In the genomic region with DNA sequence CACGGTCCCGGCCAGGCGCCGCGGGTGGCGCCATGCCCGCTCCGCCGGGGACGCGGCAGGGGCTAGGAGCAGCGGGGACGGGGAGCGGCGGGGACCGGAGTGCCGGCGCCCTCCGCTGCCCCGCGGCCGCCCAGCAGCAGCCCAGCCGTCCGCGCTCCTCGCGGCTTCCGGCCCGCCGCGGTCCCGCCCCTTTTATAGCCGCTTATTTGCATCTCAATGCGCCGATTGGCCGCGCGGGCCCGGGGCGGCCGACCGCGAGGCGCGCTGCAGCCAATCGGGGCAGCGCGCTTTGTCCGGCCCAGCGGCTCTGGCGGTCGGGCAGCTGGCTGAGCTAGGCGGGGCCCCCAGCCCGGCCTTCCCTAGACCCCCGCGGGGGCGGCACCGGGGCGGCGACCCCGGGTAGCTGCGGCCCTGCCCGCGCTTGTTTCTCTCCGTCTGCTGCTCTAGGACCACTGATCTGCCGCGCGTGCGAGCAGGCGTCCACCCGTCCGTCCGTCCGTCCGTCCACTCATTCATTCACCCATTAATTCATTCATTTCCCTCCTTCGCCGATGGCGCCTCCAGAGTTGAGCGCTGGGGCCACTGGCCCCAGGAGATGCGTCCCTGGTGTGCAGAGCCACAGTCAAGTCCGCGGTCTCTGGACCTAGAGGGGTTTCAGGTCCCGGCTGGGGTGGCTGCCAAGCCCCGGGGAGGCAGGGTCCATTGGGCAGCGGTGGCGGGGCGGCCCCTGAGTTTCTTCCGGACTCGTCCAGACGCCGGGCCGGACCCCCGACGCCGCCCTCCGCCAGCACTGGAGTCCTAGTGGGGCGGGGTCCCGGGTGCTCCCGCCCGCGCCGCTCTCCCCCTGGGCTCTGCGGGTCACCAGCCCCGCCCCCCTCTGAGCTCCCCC, we compare ENCODE assay signal across 8 cellular contexts. TPM values are rescaled to one million over a fixed set of nuclear protein-coding genes. Genes with fewer than 3 reads are reported as not detected.
DNase-seq lines count a peak whose midpoint lies in the region; ATAC-seq and TF ChIP-seq lines count a peak whose summit lies in the region.

A gene with protein sequence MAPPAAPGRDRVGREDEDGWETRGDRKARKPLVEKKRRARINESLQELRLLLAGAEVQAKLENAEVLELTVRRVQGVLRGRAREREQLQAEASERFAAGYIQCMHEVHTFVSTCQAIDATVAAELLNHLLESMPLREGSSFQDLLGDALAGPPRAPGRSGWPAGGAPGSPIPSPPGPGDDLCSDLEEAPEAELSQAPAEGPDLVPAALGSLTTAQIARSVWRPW (minus strand): TSS at position 167 of the 889 bp plus-strand sequence. CDS start 133 bp downstream, at position 34.

- H3K4me2 ChIP-seq in BLaER1: peak within 1 kb of the TSS; percentile 98

- H3K9me3 ChIP-seq in BLaER1 (no peaks in the 10 kb centered on the region), lower lobe of right lung (no peaks in the 10 kb centered on the region)

- peak within 1 kb of the TSS; percentile 91 for H3K9ac ChIP-seq in BLaER1

- intact Hi-C loops in activated CD4-positive, alpha-beta T cell treated with anti-CD3 and anti-CD28 coated beads, Interleukin-2, amount 10 ng/mL, durations not matched to agents 24 days and 14 days (cut with micrococcal nuclease): loop anchor here (1.0 to 2.0 kb wide), 3 partner anchors 9 to 273 kb away; partner anchors contain the start of genes ILKAP and UBE2F
- intact Hi-C loops in dorsolateral prefrontal cortex (cut with DNase I) (loop anchor here (5.0 to 10.0 kb wide), 6 partner anchors 38 to 273 kb away; partner anchors contain the start of genes ILKAP (in 2 of the 2), SCLY (in 1 of the 2) and UBE2F (in 1 of the 2)), lower lobe of right lung (cut with DNase I) (no loop called here)

- H3K4me3 Mint-ChIP-seq in activated CD4-positive, alpha-beta T cell treated with anti-CD3 and anti-CD28 coated beads, Interleukin-2, amount 10 ng/mL, durations not matched to agents 24 days and 14 days: peak within 1 kb of the TSS; percentile 83

- no peaks in the 10 kb centered on the region for H3K9me3 Mint-ChIP-seq in activated CD4-positive, alpha-beta T cell treated with anti-CD3 and anti-CD28 coated beads, Interleukin-2, amount 10 ng/mL, durations not matched to agents 24 days and 14 days

- H3K27ac ChIP-seq in BLaER1 (peak within 1 kb of the TSS; percentile 96), dorsolateral prefrontal cortex (peak within 1 kb of the TSS in 31 of 59 donors; percentile 2 to 76 (median 60)), lower lobe of right lung (peak within 1 kb of the TSS; percentile 56)

- H3K36me3 ChIP-seq in BLaER1 (peaks cover 5% of the 10 kb centered on the region; the same call in 1 of the 2 replicates), lower lobe of right lung (peaks cover 6% of the 10 kb centered on the region)

- H4K20me1 ChIP-seq in BLaER1: peaks cover 23% of the 10 kb centered on the region

- peaks cover 88% of the 10 kb centered on the region for H3K4me1 ChIP-seq in BLaER1
- H3K4me1 ChIP-seq in lower lobe of right lung: peaks cover 13% of the 10 kb centered on the region

- no peaks in the 10 kb centered on the region for H3K27me3 ChIP-seq in BLaER1
- peaks cover 0 to 4% (median 0%) of the 10 kb centered on the region in 45 donors for H3K27me3 ChIP-seq in dorsolateral prefrontal cortex
- H3K27me3 ChIP-seq in lower lobe of right lung (ENCODE audit: low read depth): peaks cover 13% of the 10 kb centered on the region

- H3K4me3 ChIP-seq in BLaER1 (peak within 1 kb of the TSS; percentile 89), dorsolateral prefrontal cortex (peak within 1 kb of the TSS; percentile 40 to 84 (median 69)), lower lobe of right lung (peak within 1 kb of the TSS; percentile 66)

- H3K27ac Mint-ChIP-seq in activated CD4-positive, alpha-beta T cell treated with anti-CD3 and anti-CD28 coated beads, Interleukin-2, amount 10 ng/mL, durations not matched to agents 24 days and 14 days: peak within 1 kb of the TSS; percentile 51

- H3K36me3 Mint-ChIP-seq in activated CD4-positive, alpha-beta T cell treated with anti-CD3 and anti-CD28 coated beads, Interleukin-2, amount 10 ng/mL, durations not matched to agents 24 days and 14 days (ENCODE audit: low read depth): peaks cover 4% of the 10 kb centered on the region

- TF ChIP-seq CTCF in dorsolateral prefrontal cortex (IDR thresholded peaks at IDR 0.05 in 54 of 56, conservative IDR thresholded peaks at IDR 0.05 in 2 of 56; ENCODE audit: low read depth in 1 of 56, partially characterized antibody in 56 of 56) (peak in 20 of 56 donors; percentile 2 to 62 (median 26)), lower lobe of right lung (IDR thresholded peaks at IDR 0.05) (peak; percentile 14)

- DNase-seq in NCI-H524 (lab: John Stamatoyannopoulos, UW) (peak; percentile 73 to 94), dorsolateral prefrontal cortex (peak; percentile 75 to 91 (median 88)), lower lobe of right lung (peak; percentile 95)
- peak; percentile 95 for DNase-seq in activated CD4-positive, alpha-beta T cell treated with anti-CD3 and anti-CD28 coated beads, Interleukin-2, amount 10 ng/mL, durations not matched to agents 24 days and 14 days
- DNase-seq in stimulated activated CD4-positive, alpha-beta T cell treated with anti-CD3 and anti-CD28 coated beads, Interleukin-4, amount 100 ng/mL, for 4 hours: peak; percentile 63 to 74

- ATAC-seq in GM19324 (IDR thresholded peaks at IDR 0.05; ENCODE audit: low FRiP score, unreplicated experiment) (peak; percentile 88), HG03457 (IDR thresholded peaks at IDR 0.05; ENCODE audit: unreplicated experiment) (peak; percentile 79), lower lobe of right lung (peak; percentile 92 to 93)

- peaks cover 46% of the 10 kb centered on the region for H3K27me3 Mint-ChIP-seq in activated CD4-positive, alpha-beta T cell treated with anti-CD3 and anti-CD28 coated beads, Interleukin-2, amount 10 ng/mL, durations not matched to agents 24 days and 14 days

- peaks cover 6% of the 10 kb centered on the region for H3K4me1 Mint-ChIP-seq in activated CD4-positive, alpha-beta T cell treated with anti-CD3 and anti-CD28 coated beads, Interleukin-2, amount 10 ng/mL, durations not matched to agents 24 days and 14 days

RNA-seq across cellular contexts. Expression of the gene that starts here (rescaled TPM):
- 10.2 and 10.3 TPM in 2 replicates for total RNA-seq in activated CD4-positive, alpha-beta T cell treated with anti-CD3 and anti-CD28 coated beads, Interleukin-2, amount 10 ng/mL, durations not matched to agents 24 days and 14 days
- 10 to 100 TPM; 16.3 to 92.6 (median 39.4) TPM for total RNA-seq in dorsolateral prefrontal cortex
- total RNA-seq in lower lobe of right lung: 6.1 TPM

Comparison
In these comparisons a context has a peak if more than half of its experiments do, and no peak if none do; other contexts are left out.
1. Peak in every context shown above with its lines: DNase-seq, ATAC-seq, H3K4me3 ChIP-seq and H3K27ac ChIP-seq.